In genomic region chr5:173907284-173907683, GRCh38 we compare ENCODE assay signal across 24 cellular contexts. TPM values are rescaled to one million over a fixed set of nuclear protein-coding genes. Genes with fewer than 3 reads are reported as not detected.
DNase-seq lines count a peak whose midpoint lies in the region; ATAC-seq and TF ChIP-seq lines count a peak whose summit lies in the region.
"Had no signal": no experiment of that assay in that cellular context is flagged by ENCODE, and none has a peak within 500 bp of the region (broad histone marks: within the 10 kb centered on the region; RNA-seq: fewer than 3 reads in every experiment).

No MANE protein-coding gene starts in this region.

- CTCF ChIA-PET in activated B cell treated with CpG ODN at 0.5 μM for 24 hours (lab: Charles Lee) = interaction anchor here (1.0 kb wide), 1 partner anchor 18 kb away, joined by 4 read pairs; no protein-coding TSS in a partner anchor

- H3K27ac ChIP-seq in cardiac muscle cell = peak overlapping the region; percentile 52
- H3K27ac ChIP-seq in left lung = peak overlapping the region; percentile 13 to 69
- H3K27ac ChIP-seq in suprapubic skin = peak overlapping the region; percentile 5
- H3K27ac ChIP-seq: BLaER1, epithelial cell of prostate, foreskin keratinocyte had no signal

- no peak for TF ChIP-seq CTCF in cardiac muscle cell (IDR thresholded peaks at IDR 0.05; ENCODE audit: low read depth, low read length)
- TF ChIP-seq CTCF in activated B cell treated with CpG ODN at 0.5 μM for 24 hours (IDR thresholded peaks at IDR 0.05) = no peak
- no peak for TF ChIP-seq CTCF in left lung (IDR thresholded peaks at IDR 0.05)
- TF ChIP-seq CTCF in suprapubic skin (IDR thresholded peaks at IDR 0.05) = no peak

- DNase-seq in cardiac muscle cell (ENCODE audit: low read depth in 1 of 2, low spot score in 1 of 2) (no peak), cardiac septum (ENCODE audit: low spot score) (no peak), activated B cell treated with CpG ODN at 0.5 μM for 24 hours (no peak), left lung (no peak), suprapubic skin (ENCODE audit: low spot score in 2 of 2) (no peak), NCI-H2227 (lab: John Stamatoyannopoulos, UW; ENCODE audit: unreplicated experiment) (no peak), NAMALWA (ENCODE audit: low spot score) (no peak)
- no peak for DNase-seq in activated CD8-positive, alpha-beta memory T cell treated with anti-CD3 and anti-CD28 coated beads, Interleukin-2, amount 50 U/mL, for 48 hours
- DNase-seq: 8988T; activated gamma-delta T cell; Calu3; foreskin keratinocyte; kidney; mesendoderm; naive thymus-derived CD8-positive, alpha-beta T cell; NCI-H146; NCI-H2171; pancreas; SHP77 treated with DMSO at 0.1 percent for 48 hours; stimulated activated CD4-positive, alpha-beta T cell treated with anti-CD3 and anti-CD28 coated beads, Interleukin-1b, Interleukin-23, amount 100 ng/mL, for 48 hours; stimulated activated naive CD4-positive, alpha-beta T cell; T-helper 17 cell had no signal

- H3K27me3 ChIP-seq in cardiac muscle cell (no peaks in the 10 kb centered on the region), left lung (no peaks in the 10 kb centered on the region), suprapubic skin (no peaks in the 10 kb centered on the region)
- H3K27me3 ChIP-seq: BLaER1, foreskin keratinocyte, pancreas had no signal

- POLR2A ChIA-PET in activated B cell treated with CpG ODN at 0.5 μM for 24 hours (lab: Charles Lee) = interaction anchor here (0.6 to 2.3 kb wide), 2 partner anchors 19 to 86 kb away, joined by 4 to 8 read pairs; partner anchors contain the start of gene CPEB4

- H3K9me3 Mint-ChIP-seq in activated B cell treated with CpG ODN at 0.5 μM for 24 hours = no peaks in the 10 kb centered on the region
- H3K9me3 Mint-ChIP-seq: naive thymus-derived CD8-positive, alpha-beta T cell had no signal

- TF ChIP-seq EP300 in suprapubic skin (IDR thresholded peaks at IDR 0.05) = no peak

- H3K9me3 ChIP-seq in cardiac muscle cell (ENCODE audit: low read depth) (no peaks in the 10 kb centered on the region), left lung (no peaks in the 10 kb centered on the region), suprapubic skin (no peaks in the 10 kb centered on the region)
- H3K9me3 ChIP-seq: BLaER1, pancreas had no signal

- peaks cover 15% of the 10 kb centered on the region for H3K36me3 Mint-ChIP-seq in activated B cell treated with CpG ODN at 0.5 μM for 24 hours (ENCODE audit: low read depth)

- H3K27ac Mint-ChIP-seq in activated B cell treated with CpG ODN at 0.5 μM for 24 hours = peak overlapping the region; percentile 16

- H3K4me3 Mint-ChIP-seq in activated B cell treated with CpG ODN at 0.5 μM for 24 hours = no peak overlapping the region
- H3K4me3 Mint-ChIP-seq: naive thymus-derived CD8-positive, alpha-beta T cell; T-helper 17 cell had no signal

- no peaks in the 10 kb centered on the region for H3K36me3 ChIP-seq in cardiac muscle cell
- H3K36me3 ChIP-seq in left lung = peaks cover 0 to 20% of the 10 kb centered on the region in 2 donors
- peaks cover 9% of the 10 kb centered on the region for H3K36me3 ChIP-seq in suprapubic skin
- H3K36me3 ChIP-seq: BLaER1 had no signal

- H3K27me3 Mint-ChIP-seq in activated B cell treated with CpG ODN at 0.5 μM for 24 hours = no peaks in the 10 kb centered on the region
- H3K27me3 Mint-ChIP-seq: naive thymus-derived CD8-positive, alpha-beta T cell; T-helper 17 cell had no signal

- intact Hi-C loops in cardiac septum (cut with DNase I) (no loop called here), activated B cell treated with CpG ODN at 0.5 μM for 24 hours (cut with micrococcal nuclease) (no loop called here), left lung (cut with DNase I) (loop anchor here in 1 of 2 donors (10.0 kb wide), 1 partner anchor 48 kb away; no protein-coding TSS in a partner anchor)

- WGBS in suprapubic skin = 64% methylated on average over 1 of the region's 1 CpG

- H3K4me3 ChIP-seq in cardiac muscle cell = no peak overlapping the region
- H3K4me3 ChIP-seq in left lung = no peak overlapping the region
- no peak overlapping the region for H3K4me3 ChIP-seq in suprapubic skin
- H3K4me3 ChIP-seq: BLaER1, pancreas had no signal

- no peak for TF ChIP-seq POLR2A in suprapubic skin (IDR thresholded peaks at IDR 0.05)

- ATAC-seq in activated B cell treated with CpG ODN at 0.5 μM for 24 hours (ENCODE audit: low read depth) (no peak), left lung (peak; percentile 10)
- ATAC-seq: naive thymus-derived CD8-positive, alpha-beta T cell; T-helper 17 cell had no signal

- H3K4me1 ChIP-seq in cardiac muscle cell (ENCODE audit: low read depth) (peaks cover 34% of the 10 kb centered on the region), left lung (peaks cover 11 to 74% of the 10 kb centered on the region in 2 donors), suprapubic skin (peaks cover 38% of the 10 kb centered on the region)
- H3K4me1 ChIP-seq: foreskin keratinocyte had no signal

- H3K4me1 Mint-ChIP-seq in activated B cell treated with CpG ODN at 0.5 μM for 24 hours = peaks cover 47% of the 10 kb centered on the region

RNA-seq across cellular contexts. Expression of gene CPEB4, which starts 19.1 kb away (rescaled TPM):
- total RNA-seq in cardiac muscle cell (52.9 and 65.2 TPM in 2 replicates), cardiac septum (187 TPM), activated B cell treated with CpG ODN at 0.5 μM for 24 hours (26.9 and 30.0 TPM in 2 replicates), left lung (10 to 100 TPM; 52.5 to 59.6 TPM), suprapubic skin (10 to 100 TPM; 45.2 to 70.7 (median 52.5) TPM)
- polyA plus RNA-seq in cardiac muscle cell = 23.8 and 33.6 TPM in 2 replicates
